ENCODE assay signal across 8 cellular contexts in genomic region chr6:73515204-73516101, GRCh38. TPM values are rescaled to one million over a fixed set of nuclear protein-coding genes. Genes with fewer than 3 reads are reported as not detected.
DNase-seq lines count a peak whose midpoint lies in the region; ATAC-seq, FAIRE-seq and TF ChIP-seq lines count a peak whose summit lies in the region.

No MANE protein-coding gene starts in this region.

- H3K23ac ChIP-seq in H1 (ENCODE audit: insufficient read length): no peak overlapping the region

- H3K27ac ChIP-seq in WERI-Rb-1: no peak overlapping the region
- no peak overlapping the region for H3K27ac ChIP-seq in H1 (ENCODE audit: low read depth, low read length)
- H3K27ac ChIP-seq in tibial artery: peak overlapping the region; percentile 39 to 54

- H2AK5ac ChIP-seq in H1 (ENCODE audit: low read depth, low read length): no peak overlapping the region

- peaks cover 4 to 6% of the 10 kb centered on the region in 2 experiments for H4K20me1 ChIP-seq in H1 (replicated peaks in 1 of 2; ENCODE audit: control insufficient read depth in 1 of 2, insufficient read depth in 2 of 2, low read length in 2 of 2)

- peak; percentile 55 for TF ChIP-seq RAD21 in H1 (IDR thresholded peaks at IDR 0.05 in 1 of 2, conservative IDR thresholded peaks at IDR 0.05 in 1 of 2; ENCODE audit: low read depth in 2 of 2, low read length in 2 of 2)

- POLR2A ChIA-PET in H1 (lab: Charles Lee; ENCODE audit: partially characterized antibody): interaction anchor here (0.6 to 27.5 kb wide), 25 partner anchors 8 to 230 kb away, joined by 3 to 1482 read pairs (median 7); partner anchors contain the start of genes CGAS, EEF1A1, MTO1 and SLC17A5

- H4K8ac ChIP-seq in H1 (ENCODE audit: extremely low read depth, insufficient read depth, low read length): no peak overlapping the region

- TF ChIP-seq CTCF in AG09309 (IDR thresholded peaks at IDR 0.05; ENCODE audit: control insufficient read depth, insufficient read depth, low read depth, low read length, missing control alignments) (peak; percentile 53), GM12875 (IDR thresholded peaks at IDR 0.05; ENCODE audit: borderline replicate concordance, insufficient read depth, low read depth, low read length) (peak; percentile 36; the same call in 1 of the 2 replicates), WERI-Rb-1 (IDR thresholded peaks at IDR 0.05; ENCODE audit: low read depth, low read length) (peak; percentile 41), H1 (IDR thresholded peaks at IDR 0.05; ENCODE audit: control extremely low read depth in 1 of 3, insufficient read depth in 1 of 3, low read depth in 1 of 3, low read length in 3 of 3) (peak in 2 of 3 experiments; percentile 21 to 37; a peak in 2 of 4 replicates), tibial artery (IDR thresholded peaks at IDR 0.05) (peak; percentile 72 to 81)

- no peak overlapping the region for H2BK5ac ChIP-seq in H1 (ENCODE audit: low read depth, low read length)

- CTCF ChIA-PET in H1 (lab: Charles Lee; ENCODE audit: partially characterized antibody): interaction anchor here (0.5 to 4.5 kb wide), 7 partner anchors 10 to 138 kb away, joined by 3 to 35 read pairs (median 4); partner anchors contain the start of gene SLC17A5

- peaks cover 71% of the 10 kb centered on the region for H3K36me3 ChIP-seq in WERI-Rb-1
- H3K36me3 ChIP-seq in H1 (ENCODE audit: control insufficient read depth in 2 of 4, insufficient read depth in 4 of 4, low read length in 3 of 4): peaks cover 38 to 53% (median 48%) of the 10 kb centered on the region in 4 experiments
- H3K36me3 ChIP-seq in tibial artery: peaks cover 51 to 80% (median 59%) of the 10 kb centered on the region in 3 donors

- no peak overlapping the region for H3K4ac ChIP-seq in H1 (replicated peaks; ENCODE audit: insufficient read length, low read depth, low read length)

- H2BK12ac ChIP-seq in H1 (ENCODE audit: low read depth, low read length): no peak overlapping the region

- H3K79me1 ChIP-seq in H1 (ENCODE audit: low read depth, low read length): no peaks in the 10 kb centered on the region

- peak; percentile 93 to 97 for TF ChIP-seq POLR2A in H1 (IDR thresholded peaks at IDR 0.05; ENCODE audit: control extremely low read depth in 1 of 2, low read depth in 2 of 2, low read length in 2 of 2)

- no peak overlapping the region for H3K18ac ChIP-seq in H1 (ENCODE audit: extremely low read depth, low read length)

- no peak overlapping the region for H2BK15ac ChIP-seq in H1 (ENCODE audit: low read length)

- intact Hi-C loops in tibial artery (cut with DNase I; ENCODE audit: low total_unique reads): loop anchor here (2.0 kb wide), 1 partner anchor 95 kb away; no protein-coding TSS in a partner anchor

- H3K9ac ChIP-seq in H1 (replicated peaks in 1 of 4; ENCODE audit: extremely low read depth in 1 of 4, low read depth in 3 of 4, low read length in 3 of 4): peak overlapping the region in 1 of 4 experiments; percentile 25; a peak in 2 of 7 replicates

- WGBS in H1 (ENCODE audit: extremely low coverage in 1 of 2, insufficient coverage in 1 of 2, insufficient read length in 1 of 2, insufficient replicate concordance in 2 of 2, low coverage in 1 of 2, low lambda C conversion rate in 2 of 2, missing lambda C conversion rate in 1 of 2), 2 experiments: 64% methylated on average over 4 of the region's 4 CpGs; no CpG with 5 or more reads in 1 of the 2 experiments

- H2AFZ ChIP-seq in H1 (ENCODE audit: low read length): no peak overlapping the region

- DNase-seq in AG09309 (ENCODE audit: low read depth) (peak; percentile 66), NCI-H128 (lab: John Stamatoyannopoulos, UW; ENCODE audit: unreplicated experiment) (peak; percentile 14), WERI-Rb-1 (peak; percentile 48), H1 (ENCODE audit: low read depth in 1 of 2, low spot score in 2 of 2) (no peak), midbrain (lab: John Stamatoyannopoulos, UW) (peak; percentile 78), tibial artery (peak; percentile 54 to 70)

- H3K4me1 ChIP-seq in H1 (replicated peaks in 1 of 4; ENCODE audit: control insufficient read depth in 3 of 4, insufficient read depth in 4 of 4, low read length in 3 of 4) (peaks cover 0 to 3% (median 3%) of the 10 kb centered on the region in 4 experiments; a peak in 4 of 7 replicates), tibial artery (peaks cover 0 to 53% (median 29%) of the 10 kb centered on the region in 4 donors)

- no peak overlapping the region for H4K5ac ChIP-seq in H1 (ENCODE audit: insufficient read length, low read depth, low read length)

- no peak for TF ChIP-seq EP300 in H1 (IDR thresholded peaks at IDR 0.05; ENCODE audit: borderline replicate concordance in 1 of 2, low read depth in 2 of 2, low read length in 2 of 2)

- no peaks in the 10 kb centered on the region for H3K9me3 ChIP-seq in WERI-Rb-1 (ENCODE audit: severe bottlenecking)
- no peaks in the 10 kb centered on the region for H3K9me3 ChIP-seq in H1 (ENCODE audit: insufficient read depth in 2 of 2, low read depth in 1 of 2, low read length in 1 of 2)
- no peaks in the 10 kb centered on the region for H3K9me3 ChIP-seq in tibial artery

- no peak overlapping the region for H2BK20ac ChIP-seq in H1 (ENCODE audit: low read length)

- no peak overlapping the region for H3K4me3 ChIP-seq in AG09309 (ENCODE audit: control insufficient read depth, low read depth, low read length)
- H3K4me3 ChIP-seq in GM12875 (ENCODE audit: low read depth, low read length): no peak overlapping the region
- no peak overlapping the region for H3K4me3 ChIP-seq in WERI-Rb-1 (ENCODE audit: low read depth, low read length)
- 0 out of 8 replicates have a peak overlapping the region, but pooled peaks of 1 of the 4 experiments have one; percentile 45 for H3K4me3 ChIP-seq in H1 (ENCODE audit: extremely low read depth in 1 of 4, insufficient read depth in 2 of 4, low read depth in 3 of 4, low read length in 4 of 4)
- no peak overlapping the region for H3K4me3 ChIP-seq in tibial artery

- FAIRE-seq in H1 (lab: Jason Lieb, UNC): no peak

- H3K27me3 ChIP-seq in WERI-Rb-1 (ENCODE audit: insufficient read depth, low read depth, severe bottlenecking): no peaks in the 10 kb centered on the region
- H3K27me3 ChIP-seq in H1 (replicated peaks in 1 of 4; ENCODE audit: control insufficient read depth in 3 of 4, extremely low read depth in 1 of 4, insufficient read depth in 3 of 4, low read length in 3 of 4): no peaks in the 10 kb centered on the region
- H3K27me3 ChIP-seq in tibial artery: no peaks in the 10 kb centered on the region

- peak; percentile 36 for ATAC-seq in HG02623 (IDR thresholded peaks at IDR 0.05; ENCODE audit: unreplicated experiment)

- no peak overlapping the region for H2BK120ac ChIP-seq in H1 (replicated peaks; ENCODE audit: low read depth, low read length)

- no peak overlapping the region for H3K14ac ChIP-seq in H1 (ENCODE audit: insufficient read length)

- peaks cover 0 to 30% of the 10 kb centered on the region in 2 experiments; a peak in 3 of 4 replicates for H3K79me2 ChIP-seq in H1 (ENCODE audit: control insufficient read depth in 1 of 2, insufficient read depth in 2 of 2, low read length in 2 of 2)

- no peak overlapping the region for H3K56ac ChIP-seq in H1 (replicated peaks; ENCODE audit: insufficient read length, low read depth, low read length)

- no peak overlapping the region for H4K91ac ChIP-seq in H1 (replicated peaks; ENCODE audit: insufficient read length, low read length)

- peaks cover 2% of the 10 kb centered on the region; the same call in 1 of the 2 replicates for H3K23me2 ChIP-seq in H1 (ENCODE audit: low read depth, low read length)

- no peak overlapping the region; a peak in 1 of 4 replicates for H3K4me2 ChIP-seq in H1 (ENCODE audit: insufficient read depth in 1 of 2, low read depth in 2 of 2, low read length in 2 of 2)

TF ChIP-seq in H1, 55 proteins besides CTCF, POLR2A, EP300 and RAD21 (continues in another document):
- no peak; the same call in 1 of the 2 replicates for TF ChIP-seq BRCA1 (IDR thresholded peaks at IDR 0.05; ENCODE audit: low read depth, low read length)
- no peak for TF ChIP-seq JUND (IDR thresholded peaks at IDR 0.05; ENCODE audit: low read length)
- no peak for TF ChIP-seq HDAC6 (IDR thresholded peaks at IDR 0.05; ENCODE audit: low read depth, low read length)
- peak; percentile 74 for TF ChIP-seq TAF7 (optimal IDR thresholded peaks at IDR 0.05; ENCODE audit: borderline replicate concordance, low read depth, low read length)
- TF ChIP-seq E2F6 (IDR thresholded peaks at IDR 0.05): no peak
- TF ChIP-seq RFX5 (IDR thresholded peaks at IDR 0.05; ENCODE audit: borderline replicate concordance, low read depth, low read length): no peak
- no peak for TF ChIP-seq TCF12 (IDR thresholded peaks at IDR 0.05; ENCODE audit: low read depth, low read length)
- TF ChIP-seq TEAD4 (IDR thresholded peaks at IDR 0.05; ENCODE audit: low read depth, low read length): no peak

RNA-seq across cellular contexts. Expression of gene EEF1A1, which starts 5.4 kb away (rescaled TPM):
- 13,468 and 13,823 TPM in 2 replicates for total RNA-seq in H1 (2021; fragmentation: NEBNext Ultra II Directional; extraction: Animal tissue kit (Norgen Biotek cat#: 25700))
- 10,552 and 13,927 TPM in 2 replicates for polyA plus RNA-seq in H1 (2011; rRNA removed)
- 16,498 TPM for polyA plus RNA-seq in H1 (2011; cell fraction: cytosol; rRNA removed)
- polyA plus RNA-seq in H1 (2011; cell fraction: nucleus; rRNA removed): 10,268 TPM
- 14,752 to 19,552 TPM (median 16,169 TPM) in 4 replicates for polyA plus RNA-seq in H1 (2012, experiment 1 of 2)
- polyA plus RNA-seq in H1 (2012, experiment 2 of 2): 2,073 TPM
- 13,042 TPM for polyA plus RNA-seq in H1 (2013, experiment 1 of 2)
- polyA plus RNA-seq in H1 (2013, experiment 2 of 2): 13,003 TPM
- polyA minus RNA-seq in H1 (2011; rRNA and poly(A)+ RNA removed): 13,556 and 16,300 TPM in 2 replicates
- polyA minus RNA-seq in H1 (2011; cell fraction: cytosol; rRNA and poly(A)+ RNA removed): 5,618 TPM
- 6,584 TPM for polyA minus RNA-seq in H1 (2011; cell fraction: nucleus; rRNA and poly(A)+ RNA removed)

RNA-seq across cellular contexts. Expression of gene MTO1, which starts 53.9 kb away (rescaled TPM):
- 29.3 and 31.6 TPM in 2 replicates for total RNA-seq in H1 (2021; fragmentation: NEBNext Ultra II Directional; extraction: Animal tissue kit (Norgen Biotek cat#: 25700))
- 17.4 and 20.9 TPM in 2 replicates for polyA plus RNA-seq in H1 (2011; rRNA removed)
- 40.6 TPM for polyA plus RNA-seq in H1 (2011; cell fraction: cytosol; rRNA removed)
- 29.8 TPM for polyA plus RNA-seq in H1 (2011; cell fraction: nucleus; rRNA removed)
- 19.3 to 26.1 TPM (median 22.1 TPM) in 4 replicates for polyA plus RNA-seq in H1 (2012, experiment 1 of 2)
- polyA plus RNA-seq in H1 (2012, experiment 2 of 2): 1.7 TPM
- polyA plus RNA-seq in H1 (2013, experiment 1 of 2): 17.3 TPM
- 15.8 TPM for polyA plus RNA-seq in H1 (2013, experiment 2 of 2)
- 40.7 and 41.1 TPM in 2 replicates for polyA minus RNA-seq in H1 (2011; rRNA and poly(A)+ RNA removed)
- 19.4 TPM for polyA minus RNA-seq in H1 (2011; cell fraction: cytosol; rRNA and poly(A)+ RNA removed)
- polyA minus RNA-seq in H1 (2011; cell fraction: nucleus; rRNA and poly(A)+ RNA removed): 40.2 TPM

Comparison
In these comparisons a context has a peak if more than half of its experiments do, and no peak if none do; other contexts are left out.
1. DNase-seq: peak in AG09309 (single experiment), NCI-H128 (single experiment), WERI-Rb-1 (single experiment), midbrain (single experiment) and tibial artery (2 of 2); none in H1 (0 of 2).
2. H3K27ac ChIP-seq: peak in tibial artery (2 of 2); none in WERI-Rb-1 (single experiment) and H1 (single experiment).
3. Peak in every context shown above with its lines, with median percentiles within 50 percentile points of each other: CTCF ChIP-seq.